8 cellular contexts compared by ENCODE assay signal in the genomic region with DNA sequence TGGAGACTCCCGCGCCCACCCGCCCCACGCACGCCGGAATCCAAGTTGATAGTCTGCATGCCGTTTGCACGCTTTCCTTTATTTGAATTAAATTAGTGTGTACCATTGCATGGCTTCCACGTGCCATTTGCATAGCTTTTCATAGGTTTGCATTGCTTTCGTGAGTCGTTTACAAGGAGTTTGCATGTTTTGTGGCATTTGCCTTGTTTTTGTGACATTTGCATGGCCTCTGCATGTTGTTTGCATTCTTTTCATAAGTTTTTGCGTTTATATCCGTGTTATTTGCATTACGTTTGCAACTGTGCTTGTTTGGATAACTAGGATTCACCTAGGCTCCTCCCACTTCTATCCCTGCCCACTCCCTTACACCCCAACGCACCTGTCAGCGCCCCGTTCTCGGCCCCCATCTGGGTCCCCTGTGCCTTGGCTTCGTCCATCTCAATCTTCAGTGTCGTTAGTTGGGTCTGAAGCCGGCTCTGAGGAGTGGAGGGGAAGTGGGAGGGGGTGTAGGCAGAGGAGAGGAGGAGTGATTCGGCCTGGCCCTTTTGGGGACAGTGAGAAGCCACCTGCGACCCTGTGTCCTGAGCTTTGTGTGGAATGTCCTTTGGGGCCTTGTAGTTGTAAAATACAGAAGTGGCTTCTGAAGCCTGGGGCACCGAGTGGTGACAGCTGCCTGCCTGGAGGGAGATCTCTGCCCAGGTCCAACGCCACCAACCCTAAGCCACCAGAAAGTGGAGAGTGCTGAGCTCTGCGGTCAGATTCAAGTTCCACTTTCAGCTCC. TPM values are rescaled to one million over a fixed set of nuclear protein-coding genes. Genes with fewer than 3 reads are reported as not detected.
DNase-seq lines count a peak whose midpoint lies in the region; ATAC-seq, FAIRE-seq and TF ChIP-seq lines count a peak whose summit lies in the region.

No MANE protein-coding gene starts in this region.

- H3K9me3 ChIP-seq in astrocyte (ENCODE audit: insufficient read depth, low read depth, low read length) (peaks cover 3% of the 10 kb centered on the region), mesodermal cell (ENCODE audit: control insufficient read depth, low read length) (peaks cover 18% of the 10 kb centered on the region)

- H3K4me3 ChIP-seq in astrocyte (ENCODE audit: insufficient read depth, low read depth, low read length) = peak overlapping the region; percentile 45
- H3K4me3 ChIP-seq in mesodermal cell (ENCODE audit: extremely low read depth, insufficient read depth, low read length, poor library complexity, severe bottlenecking) = peak overlapping the region; percentile 53

- H3K36me3 Mint-ChIP-seq in astrocyte (ENCODE audit: low read depth, unreplicated experiment) = peaks cover 2% of the 10 kb centered on the region

- peaks cover 2% of the 10 kb centered on the region for H3K9me3 Mint-ChIP-seq in astrocyte (ENCODE audit: unreplicated experiment)

- H3K27ac ChIP-seq in astrocyte (ENCODE audit: low read depth, low read length) (no peak overlapping the region), mesodermal cell (ENCODE audit: low read depth, low read length, severe bottlenecking) (no peak overlapping the region)

- H3K4me1 ChIP-seq in astrocyte (ENCODE audit: insufficient read depth, low read length) (peaks cover 4% of the 10 kb centered on the region), mesodermal cell (ENCODE audit: control insufficient read depth, insufficient read depth, low read length, poor library complexity, severe bottlenecking) (peaks cover 5% of the 10 kb centered on the region)

- H3K4me1 Mint-ChIP-seq in astrocyte (ENCODE audit: low read depth, unreplicated experiment) = peaks cover 4% of the 10 kb centered on the region

- no peak for ATAC-seq in GM19452 (IDR thresholded peaks at IDR 0.05; ENCODE audit: unreplicated experiment)

- H3K27me3 Mint-ChIP-seq in astrocyte (ENCODE audit: low read depth, unreplicated experiment) = no peaks in the 10 kb centered on the region

- peaks cover 5% of the 10 kb centered on the region for H3K27me3 ChIP-seq in astrocyte (ENCODE audit: insufficient read depth, low read length)

- no peak for TF ChIP-seq POLR2A in GM12891 (IDR thresholded peaks at IDR 0.05; ENCODE audit: low read depth, low read length)

- WGBS in mesodermal cell (ENCODE audit: insufficient coverage in 2 of 2), 2 experiments = 21 to 32% methylated on average over 14 to 20 of the region's 26 CpGs

- TF ChIP-seq CTCF in astrocyte (IDR thresholded peaks at IDR 0.05; ENCODE audit: insufficient read depth, low read depth, low read length) = no peak

- no peak for DNase-seq in GM12891 (ENCODE audit: insufficient read length, low spot score)
- DNase-seq in KBM-7 = peak; percentile 83
- DNase-seq in astrocyte (ENCODE audit: low read depth) = no peak
- no peak for DNase-seq in OCI-M2 (lab: John Stamatoyannopoulos, UW; ENCODE audit: unreplicated experiment)
- DNase-seq in stimulated activated CD4-positive, alpha-beta T cell treated with anti-CD3 and anti-CD28 coated beads, Interleukin-4, amount 100 ng/mL, for 4 hours = no peak
- DNase-seq in SHP77 (lab: John Stamatoyannopoulos, UW) = no peak

- peak overlapping the region; percentile 91 for H3K4me2 ChIP-seq in astrocyte (ENCODE audit: low read length)

- no peak overlapping the region for H3K9ac ChIP-seq in astrocyte (ENCODE audit: low read length)

- in situ Hi-C loops in KBM-7 (cut with MboI; ENCODE audit: low pct_unique_long_range_greater_than_20kb, low sequenced_read_pairs) = no loop called here

- peak overlapping the region; percentile 80 for H2AFZ ChIP-seq in astrocyte (ENCODE audit: low read depth, low read length)

- H3K79me2 ChIP-seq in astrocyte (ENCODE audit: insufficient read depth, low read length) = no peaks in the 10 kb centered on the region

- FAIRE-seq in GM12891 (lab: Jason Lieb, UNC) (no peak), astrocyte (lab: Jason Lieb, UNC) (no peak)

- no peaks in the 10 kb centered on the region for H4K20me1 ChIP-seq in astrocyte (ENCODE audit: insufficient read depth, low read length)

- no peaks in the 10 kb centered on the region for H3K36me3 ChIP-seq in astrocyte (ENCODE audit: insufficient read depth, low read length)
- no peaks in the 10 kb centered on the region for H3K36me3 ChIP-seq in mesodermal cell (ENCODE audit: control insufficient read depth, insufficient read depth, low read length)

- H3K4me3 Mint-ChIP-seq in astrocyte (ENCODE audit: unreplicated experiment) = peak overlapping the region; percentile 76

- peak overlapping the region; percentile 81 for H3K27ac Mint-ChIP-seq in astrocyte (ENCODE audit: unreplicated experiment)

TF ChIP-seq in GM12891, 5 proteins besides CTCF, POLR2A, EP300 and RAD21:
- TF ChIP-seq SPI1 (IDR thresholded peaks at IDR 0.05; ENCODE audit: low read depth, low read length) = peak; percentile 30; the same call in 1 of the 2 replicates
- TF ChIP-seq TAF1 (IDR thresholded peaks at IDR 0.05; ENCODE audit: low read depth, low read length) = no peak
- peak; percentile 19; the same call in 1 of the 2 replicates for TF ChIP-seq POU2F2 (IDR thresholded peaks at IDR 0.05; ENCODE audit: low read depth, low read length)
- TF ChIP-seq POLR2AphosphoS5 (IDR thresholded peaks at IDR 0.05; ENCODE audit: low read depth, low read length) = peak; percentile 28; the same call in 1 of the 2 replicates
- TF ChIP-seq PAX5 (IDR thresholded peaks at IDR 0.05; ENCODE audit: insufficient read depth, low read length, severe bottlenecking) = no peak

RNA-seq across cellular contexts. Expression of gene CCDC194, which starts 2.4 kb away (rescaled TPM):
- polyA plus RNA-seq in GM12891 (2012; ENCODE audit: low read depth, missing spikeins) = 0.74 TPM
- 14.1 and 15.5 TPM in 2 replicates for total RNA-seq in astrocyte
- 0.85 TPM for polyA plus RNA-seq in mesodermal cell (2013, experiment 1 of 2)
- polyA plus RNA-seq in mesodermal cell (2013, experiment 2 of 2) = 1.7 TPM

RNA-seq across cellular contexts. Expression of gene BST2, which starts 13.9 kb away (rescaled TPM):
- polyA plus RNA-seq in GM12891 (2012; ENCODE audit: low read depth, missing spikeins) = 356 TPM
- total RNA-seq in astrocyte = 301 and 376 TPM in 2 replicates
- polyA plus RNA-seq in mesodermal cell (2013, experiment 1 of 2) = 78.1 TPM
- 86.5 TPM for polyA plus RNA-seq in mesodermal cell (2013, experiment 2 of 2)

RNA-seq across cellular contexts. Expression of gene PLVAP, which starts 14.4 kb away (rescaled TPM):
- 0.28 TPM for polyA plus RNA-seq in GM12891 (2012; ENCODE audit: low read depth, missing spikeins)
- 0.77 and 0.95 TPM in 2 replicates for total RNA-seq in astrocyte
- 180 TPM for polyA plus RNA-seq in mesodermal cell (2013, experiment 1 of 2)
- polyA plus RNA-seq in mesodermal cell (2013, experiment 2 of 2) = 135 TPM

RNA-seq across cellular contexts. Expression of gene MVB12A, which starts 28.3 kb away (rescaled TPM):
- 23.3 TPM for polyA plus RNA-seq in GM12891 (2012; ENCODE audit: low read depth, missing spikeins)
- total RNA-seq in astrocyte = 41.0 and 50.1 TPM in 2 replicates
- 86.3 TPM for polyA plus RNA-seq in mesodermal cell (2013, experiment 1 of 2)
- polyA plus RNA-seq in mesodermal cell (2013, experiment 2 of 2) = 73.6 TPM

RNA-seq across cellular contexts. Expression of gene GTPBP3, which starts 54.2 kb away (rescaled TPM):
- 11.2 TPM for polyA plus RNA-seq in GM12891 (2012; ENCODE audit: low read depth, missing spikeins)
- total RNA-seq in astrocyte = 21.4 and 21.7 TPM in 2 replicates
- polyA plus RNA-seq in mesodermal cell (2013, experiment 1 of 2) = 34.5 TPM
- 28.0 TPM for polyA plus RNA-seq in mesodermal cell (2013, experiment 2 of 2)
